8 cellular contexts compared by ENCODE assay signal in genomic region chr2:66434679-66435548, GRCh38.
DNase-seq lines count a peak whose midpoint lies in the region; ATAC-seq, FAIRE-seq and TF ChIP-seq lines count a peak whose summit lies in the region.

Gene MEIS1 (plus strand): TSS chr2:66435125. CDS start chr2:66435857, 732 bp downstream.

- peak; percentile 65 for ATAC-seq in GM21786 (IDR thresholded peaks at IDR 0.05; ENCODE audit: unreplicated experiment)

- TF ChIP-seq CTCF in LNCaP clone FGC (IDR thresholded peaks at IDR 0.05; ENCODE audit: control insufficient read depth, extremely low read depth, insufficient read depth) = no peak
- no peak for TF ChIP-seq CTCF in retinal pigment epithelial cell (conservative IDR thresholded peaks at IDR 0.05; ENCODE audit: low read depth, low read length)

- FAIRE-seq in RCC 7860 (lab: Jason Lieb, UNC) = peak; percentile 4

- H3K4me3 ChIP-seq in LNCaP clone FGC (ENCODE audit: low read depth, low read length) (peak within 1 kb of the TSS; percentile 62), retinal pigment epithelial cell (ENCODE audit: low read length) (peak within 1 kb of the TSS; percentile 65)

- DNase-seq in ELR (ENCODE audit: low read depth) (peak; percentile 97), LNCaP clone FGC (ENCODE audit: low read depth) (no peak), RCC 7860 (ENCODE audit: low spot score) (peak; percentile 88), cerebellar cortex (ENCODE audit: low spot score) (peak; percentile 97), iPS-NIHi11 (ENCODE audit: low spot score) (peak; percentile 71), retinal pigment epithelial cell (ENCODE audit: low read depth) (peak; percentile 96), RKO (ENCODE audit: low spot score) (no peak)

Comparison
In these comparisons a context has a peak if more than half of its experiments do, and no peak if none do; other contexts are left out.
1. DNase-seq: peak in ELR (single experiment), RCC 7860 (single experiment), cerebellar cortex (single experiment), iPS-NIHi11 (single experiment) and retinal pigment epithelial cell (single experiment); none in LNCaP clone FGC (single experiment) and RKO (single experiment).